ENCODE assay signal across 8 cellular contexts in genomic region chr11:57311109-57311936, GRCh38. TPM values are rescaled to one million over a fixed set of nuclear protein-coding genes. Genes with fewer than 3 reads are reported as not detected.
DNase-seq lines count a peak whose midpoint lies in the region; ATAC-seq and TF ChIP-seq lines count a peak whose summit lies in the region.

No MANE protein-coding gene starts in this region.

- intact Hi-C loops in thyroid gland (cut with DNase I), result no loop called here

- peak overlapping the region; percentile 15 for H3K4me3 Mint-ChIP-seq in neural progenitor cell

- H3K36me3 ChIP-seq in BLaER1 (peaks cover 66% of the 10 kb centered on the region), OCI-LY3 (replicated peaks; ENCODE audit: low read depth, low read length) (peaks cover 11% of the 10 kb centered on the region), neural progenitor cell (no peaks in the 10 kb centered on the region), thyroid gland (peaks cover 38 to 48% of the 10 kb centered on the region in 2 donors)

- no peak for TF ChIP-seq CTCF in OCI-LY3 (IDR thresholded peaks at IDR 0.05; ENCODE audit: low read depth, low read length)
- no peak for TF ChIP-seq CTCF in foreskin fibroblast (IDR thresholded peaks at IDR 0.05; ENCODE audit: low read depth, low read length)
- no peak for TF ChIP-seq CTCF in neural progenitor cell (IDR thresholded peaks at IDR 0.05)
- TF ChIP-seq CTCF in thyroid gland (IDR thresholded peaks at IDR 0.05), result no peak

- no peak overlapping the region for H3K27ac Mint-ChIP-seq in neural progenitor cell

- H4K20me1 ChIP-seq in BLaER1 (peaks cover 49% of the 10 kb centered on the region), OCI-LY3 (ENCODE audit: insufficient read depth, low read length) (no peaks in the 10 kb centered on the region), neural progenitor cell (ENCODE audit: low read depth) (peaks cover 60% of the 10 kb centered on the region)

- H3K79me2 ChIP-seq in OCI-LY3 (ENCODE audit: low read length), result no peaks in the 10 kb centered on the region
- peaks cover 25% of the 10 kb centered on the region for H3K79me2 ChIP-seq in neural progenitor cell (ENCODE audit: low read depth)

- H3K9me3 Mint-ChIP-seq in neural progenitor cell, result no peaks in the 10 kb centered on the region

- H3K36me3 Mint-ChIP-seq in neural progenitor cell, result peaks cover 32% of the 10 kb centered on the region

- DNase-seq in activated effector memory CD4-positive, alpha-beta T cell treated with Interleukin-2 at 50 U/mL for 16 hours, result peak; percentile 39
- peak; percentile 98 to 99 for DNase-seq in foreskin fibroblast
- peak; percentile 91 for DNase-seq in neural progenitor cell (ENCODE audit: low spot score)
- peak; percentile 96 to 97 for DNase-seq in thyroid gland

- H2AFZ ChIP-seq in OCI-LY3 (ENCODE audit: low read depth, low read length) (no peak overlapping the region), neural progenitor cell (replicated peaks) (no peak overlapping the region)

- H3K27ac ChIP-seq in BLaER1 (peak overlapping the region; percentile 60; the same call in 1 of the 2 replicates), OCI-LY3 (ENCODE audit: low read length) (no peak overlapping the region), neural progenitor cell (no peak overlapping the region), thyroid gland (peak overlapping the region; percentile 61 to 84 (median 77))

- H3K27me3 ChIP-seq in BLaER1 (no peaks in the 10 kb centered on the region), OCI-LY3 (ENCODE audit: low read depth, low read length) (no peaks in the 10 kb centered on the region), neural progenitor cell (no peaks in the 10 kb centered on the region), thyroid gland (no peaks in the 10 kb centered on the region)

- H3K4me1 ChIP-seq in BLaER1 (peaks cover 51% of the 10 kb centered on the region), OCI-LY3 (ENCODE audit: low read length) (peaks cover 13% of the 10 kb centered on the region), neural progenitor cell (peaks cover 5% of the 10 kb centered on the region), thyroid gland (peaks cover 47 to 73% of the 10 kb centered on the region in 2 donors)

- H3F3A ChIP-seq in neural progenitor cell (ENCODE audit: low read depth), result peaks cover 15% of the 10 kb centered on the region

- H3K9me3 ChIP-seq in BLaER1 (no peaks in the 10 kb centered on the region), OCI-LY3 (ENCODE audit: insufficient read depth, low read length) (no peaks in the 10 kb centered on the region), neural progenitor cell (ENCODE audit: low read depth) (no peaks in the 10 kb centered on the region), thyroid gland (no peaks in the 10 kb centered on the region)

- H3K4me3 ChIP-seq in BLaER1 (peak overlapping the region; percentile 58), OCI-LY3 (ENCODE audit: low read length) (peak overlapping the region; percentile 72), foreskin fibroblast (ENCODE audit: low read depth in 1 of 2, low read length in 2 of 2) (peak overlapping the region; percentile 50 to 58), neural progenitor cell (peak overlapping the region; percentile 40), thyroid gland (replicated peaks in 1 of 3) (peak overlapping the region in 1 of 3 donors; percentile 5)

- H3K9ac ChIP-seq in BLaER1 (peak overlapping the region; percentile 65), OCI-LY3 (ENCODE audit: low read length) (peak overlapping the region; percentile 29; the same call in 1 of the 2 replicates), neural progenitor cell (no peak overlapping the region)

- peaks cover 7% of the 10 kb centered on the region for H3K27me3 Mint-ChIP-seq in neural progenitor cell (ENCODE audit: insufficient read depth, low read depth)

- H3K4me2 ChIP-seq in BLaER1 (peak overlapping the region; percentile 91), OCI-LY3 (ENCODE audit: low read length) (peak overlapping the region; percentile 73), neural progenitor cell (peak overlapping the region; percentile 79)

- peak; percentile 90 for ATAC-seq in GM19324 (IDR thresholded peaks at IDR 0.05; ENCODE audit: low FRiP score, unreplicated experiment)
- peak; percentile 95 for ATAC-seq in HG03354 (IDR thresholded peaks at IDR 0.05; ENCODE audit: poor library complexity, severe bottlenecking, unreplicated experiment)

- WGBS in thyroid gland, 2 donors, result 0% methylated on average over 8 to 20 of the region's 31 CpGs

- peak; percentile 42 to 84 for TF ChIP-seq POLR2A in thyroid gland (IDR thresholded peaks at IDR 0.05)

- H3K4me1 Mint-ChIP-seq in neural progenitor cell, result peaks cover 34% of the 10 kb centered on the region

RNA-seq across cellular contexts. Expression of gene TNKS1BP1, which starts 13.4 kb away (rescaled TPM):
- total RNA-seq in neural progenitor cell (ENCODE audit: low replicate concordance) (11.7 and 45.1 TPM in 2 replicates), thyroid gland (100 to 1,000 TPM in 1 of 4 donors, 10 to 100 TPM in 3; 52.3 to 106 (median 85.2) TPM)

RNA-seq across cellular contexts. Expression of gene SSRP1, which starts 24.4 kb away (rescaled TPM):
- total RNA-seq in neural progenitor cell (ENCODE audit: low replicate concordance) (186 and 222 TPM in 2 replicates), thyroid gland (10 to 100 TPM; 70.0 to 86.5 (median 78.1) TPM)

RNA-seq across cellular contexts. Expression of gene P2RX3, which starts 26.8 kb away (rescaled TPM):
- 1.5 and 2.4 TPM in 2 replicates for total RNA-seq in neural progenitor cell (ENCODE audit: low replicate concordance)
- total RNA-seq in thyroid gland, result not detected

Comparison
In these comparisons a context has a peak if more than half of its experiments do, and no peak if none do; other contexts are left out.
1. H3K27ac ChIP-seq: peak in BLaER1 (single experiment) and thyroid gland (3 of 3); none in OCI-LY3 (single experiment) and neural progenitor cell (single experiment).
2. DNase-seq: peak in every context shown above with its lines; median percentile 98 in foreskin fibroblast; 96 in thyroid gland; 91 in neural progenitor cell; 39 in activated effector memory CD4-positive, alpha-beta T cell treated with Interleukin-2 at 50 U/mL for 16 hours.
3. Peak in every context shown above with its lines, with median percentiles within 50 percentile points of each other: H3K4me2 ChIP-seq.